In genomic region chr4:14879643-14880042, GRCh38 we compare ENCODE assay signal across 27 cellular contexts.
DNase-seq lines count a peak whose midpoint lies in the region; ATAC-seq lines count a peak whose summit lies in the region.
"Had no signal": no experiment of that assay in that cellular context is flagged by ENCODE, and none has a peak within 500 bp of the region (broad histone marks: within the 10 kb centered on the region; RNA-seq: fewer than 3 reads in every experiment).

No MANE protein-coding gene starts in this region.

- DNase-seq in DMS153 (lab: John Stamatoyannopoulos, UW) (peak; percentile 78), DMS153 treated with DMSO at 0.1 percent for 48 hours (lab: John Stamatoyannopoulos, UW; ENCODE audit: unreplicated experiment) (no peak), NCI-H69 (lab: John Stamatoyannopoulos, UW) (peak; percentile 91), epithelial cell of prostate (ENCODE audit: low read depth, low spot score) (peak; percentile 74), Right ventricle myocardium inferior (ENCODE audit: missing footprints) (no peak)
- no peak for DNase-seq in stimulated activated naive CD8-positive, alpha-beta T cell treated with anti-CD3 and anti-CD28 coated beads, Interleukin-15, Interleukin-2, amounts not matched to agents 100 U/mL and 50 U/mL, for 24 hours
- DNase-seq: activated CD4-positive, CD25-positive, alpha-beta regulatory T cell; AML-193; body of pancreas; Calu3; GOT3; hippocampal formation; islet precursor cell; mesendoderm; natural killer cell; NCI-H1436 treated with DMSO at 0.1 percent for 48 hours; NCI-H446 treated with DMSO at 0.1 percent for 48 hours; ovary; stimulated activated CD4-positive, alpha-beta T cell treated with anti-CD3 and anti-CD28 coated beads, Interleukin-1b, Interleukin-23, amount 100 ng/mL, for 48 hours; stimulated activated naive CD8-positive, alpha-beta T cell treated with anti-CD3 and anti-CD28 coated beads, Interleukin-15, amount 100 ng/mL, for 72 hours had no signal

- no peak overlapping the region for H3K4me3 ChIP-seq in skin epidermis
- H3K4me3 ChIP-seq: body of pancreas, coronary artery, ovary, SK-N-MC had no signal

- intact Hi-C loops in Right ventricle myocardium inferior (cut with DNase I) = no loop called here

- H3K27ac ChIP-seq in epithelial cell of prostate (peak overlapping the region; percentile 75), skin epidermis (peak overlapping the region in 12 of 21 experiments; percentile 11 to 72 (median 64))
- H3K27ac ChIP-seq: 22Rv1, body of pancreas, coronary artery, ovary, SK-N-MC had no signal

- ATAC-seq in Right ventricle myocardium inferior (no peak), GM19467 (IDR thresholded peaks at IDR 0.05; ENCODE audit: unreplicated experiment) (no peak)
- no peak for ATAC-seq in stimulated activated naive CD8-positive, alpha-beta T cell treated with anti-CD3 and anti-CD28 coated beads, Interleukin-15, Interleukin-2, amounts not matched to agents 100 U/mL and 50 U/mL, for 24 hours
- ATAC-seq: activated naive CD4-positive, alpha-beta T cell treated with anti-CD3 and anti-CD28 coated beads, Interleukin-2, amount 50 U/mL, for 72 hours; body of pancreas; natural killer cell; sciatic nerve; stimulated activated naive CD8-positive, alpha-beta T cell treated with anti-CD3 and anti-CD28 coated beads, Interleukin-15, amount 100 ng/mL, for 72 hours had no signal

Comparison
In these comparisons a context has a peak if more than half of its experiments do, and no peak if none do; other contexts are left out.
1. DNase-seq: peak in DMS153 (single experiment), NCI-H69 (single experiment) and epithelial cell of prostate (single experiment); none in DMS153 treated with DMSO at 0.1 percent for 48 hours (single experiment), Right ventricle myocardium inferior (single experiment) and stimulated activated naive CD8-positive, alpha-beta T cell treated with anti-CD3 and anti-CD28 coated beads, Interleukin-15, Interleukin-2, amounts not matched to agents 100 U/mL and 50 U/mL, for 24 hours (single experiment).